22 cellular contexts compared by ENCODE assay signal in genomic region chr7:50956522-50957155, GRCh38.
"Had no signal": no experiment of that assay in that cellular context is flagged by ENCODE, and none has a peak within 500 bp of the region (broad histone marks: within the 10 kb centered on the region; RNA-seq: fewer than 3 reads in every experiment).

No MANE protein-coding gene starts in this region.

- H3K9me3 Mint-ChIP-seq: activated T-cell treated with anti-CD3 and anti-CD28 coated beads, Interleukin-2, amount 50 U/mL, for 72 hours; natural killer cell; stimulated activated naive CD8-positive, alpha-beta T cell treated with anti-CD3 and anti-CD28 coated beads, Interleukin-15, amount 100 ng/mL, for 72 hours had no signal

- H3K27ac ChIP-seq: brain microvascular endothelial cell, colonic mucosa, gastroesophageal sphincter, ovary, suprapubic skin, transverse colon, uterus had no signal

- DNase-seq: activated CD8-positive, alpha-beta memory T cell treated with anti-CD3 and anti-CD28 coated beads for 24 hours; activated effector memory CD4-positive, alpha-beta T cell treated with anti-CD3 and anti-CD28 coated beads, Interleukin-2, amount 50 U/mL, for 16 hours; activated naive CD4-positive, alpha-beta T cell treated with anti-CD3 and anti-CD28 coated beads, Interleukin-2, amount 50 U/mL, for 16 hours; activated T-cell treated with anti-CD3 and anti-CD28 coated beads, Interleukin-2, amount 50 U/mL, for 72 hours; aorta; brain microvascular endothelial cell; central memory CD4-positive, alpha-beta T cell; colonic mucosa; heart right ventricle; immature natural killer cell; kidney glomerular epithelial cell; natural killer cell; ovary; stimulated activated CD4-positive, alpha-beta T cell treated with anti-CD3 and anti-CD28 coated beads, Interleukin-4, amount 100 ng/mL, for 1 hour; stimulated activated naive CD8-positive, alpha-beta T cell treated with anti-CD3 and anti-CD28 coated beads, Interleukin-15, amount 100 ng/mL, for 72 hours; transverse colon; uterus had no signal

- H3K4me1 Mint-ChIP-seq: immature natural killer cell; natural killer cell; stimulated activated naive CD8-positive, alpha-beta T cell treated with anti-CD3 and anti-CD28 coated beads, Interleukin-15, amount 100 ng/mL, for 72 hours had no signal

- H3K4me2 ChIP-seq: smooth muscle cell had no signal

- ATAC-seq: activated CD4-positive, CD25-positive, alpha-beta regulatory T cell treated with anti-CD3 and anti-CD28 coated beads, Interleukin-2, amount 50 U/mL, for 24 hours; activated T-cell treated with anti-CD3 and anti-CD28 coated beads, Interleukin-2, amount 50 U/mL, for 72 hours; gastroesophageal sphincter; heart right ventricle; natural killer cell; sciatic nerve had no signal

- H3K36me3 Mint-ChIP-seq: immature natural killer cell, natural killer cell had no signal

- H3K27me3 ChIP-seq: brain microvascular endothelial cell, colonic mucosa, gastroesophageal sphincter, heart right ventricle, ovary, suprapubic skin, transverse colon, uterus had no signal

- H3K27me3 Mint-ChIP-seq: stimulated activated naive CD8-positive, alpha-beta T cell treated with anti-CD3 and anti-CD28 coated beads, Interleukin-15, amount 100 ng/mL, for 72 hours had no signal

- H3K4me3 ChIP-seq: colonic mucosa, gastroesophageal sphincter, heart right ventricle, ovary, smooth muscle cell, suprapubic skin, transverse colon, uterus had no signal

- H3K4me3 Mint-ChIP-seq: activated T-cell treated with anti-CD3 and anti-CD28 coated beads, Interleukin-2, amount 50 U/mL, for 72 hours; immature natural killer cell; natural killer cell; stimulated activated naive CD8-positive, alpha-beta T cell treated with anti-CD3 and anti-CD28 coated beads, Interleukin-15, amount 100 ng/mL, for 72 hours had no signal

- H3K4me1 ChIP-seq: colonic mucosa, gastroesophageal sphincter, suprapubic skin, uterus had no signal

- H3K9me3 ChIP-seq: colonic mucosa, gastroesophageal sphincter, heart right ventricle, ovary, suprapubic skin, transverse colon, uterus had no signal

- H3K27ac Mint-ChIP-seq: activated T-cell treated with anti-CD3 and anti-CD28 coated beads, Interleukin-2, amount 50 U/mL, for 72 hours; immature natural killer cell; natural killer cell; stimulated activated naive CD8-positive, alpha-beta T cell treated with anti-CD3 and anti-CD28 coated beads, Interleukin-15, amount 100 ng/mL, for 72 hours had no signal

- H3K36me3 ChIP-seq: brain microvascular endothelial cell, colonic mucosa, gastroesophageal sphincter, heart right ventricle, ovary, suprapubic skin, transverse colon, uterus had no signal
